In genomic region chr17:28743243-28744103, GRCh38 we compare ENCODE assay signal across 8 cellular contexts. TPM values are rescaled to one million over a fixed set of nuclear protein-coding genes. Genes with fewer than 3 reads are reported as not detected.
DNase-seq lines count a peak whose midpoint lies in the region; ATAC-seq and TF ChIP-seq lines count a peak whose summit lies in the region.

Gene TRAF4 (plus strand): TSS chr17:28744011. CDS start chr17:28744113, 102 bp downstream.

- peak within 1 kb of the TSS; percentile 85 to 90 for H3K27ac ChIP-seq in coronary artery

- peak; percentile 93 for DNase-seq in AG20443 (ENCODE audit: low spot score)
- DNase-seq in NCI-H510A (lab: John Stamatoyannopoulos, UW): peak; percentile 96
- DNase-seq in activated CD4-positive, alpha-beta T cell treated with anti-CD3 and anti-CD28 coated beads for 48 hours: peak; percentile 85
- no peak for DNase-seq in coronary artery (ENCODE audit: low spot score)
- DNase-seq in left colon: peak; percentile 86 to 89
- peak; percentile 82 to 89 for DNase-seq in stimulated activated CD4-positive, alpha-beta T cell treated with anti-CD3 and anti-CD28 coated beads, Interleukin-2, amount 100 ng/mL, for 24 hours

- ATAC-seq in GM19025 (IDR thresholded peaks at IDR 0.05; ENCODE audit: low read depth, unreplicated experiment): peak; percentile 67
- peak; percentile 52 for ATAC-seq in HG03196 (IDR thresholded peaks at IDR 0.05; ENCODE audit: unreplicated experiment)
- peak; percentile 59 for ATAC-seq in left colon

- TF ChIP-seq CTCF in coronary artery (IDR thresholded peaks at IDR 0.05): no peak

- H3K4me3 ChIP-seq in coronary artery: peak within 1 kb of the TSS; percentile 73

- intact Hi-C loops in left colon (cut with DNase I, micrococcal nuclease): no loop called here

RNA-seq across cellular contexts. Expression of gene TRAF4, which starts in this region (rescaled TPM):
- total RNA-seq in left colon: 100 to 1,000 TPM; 116 to 136 TPM
